Comparison of ENCODE assay signal across 18 cellular contexts in the genomic region with DNA sequence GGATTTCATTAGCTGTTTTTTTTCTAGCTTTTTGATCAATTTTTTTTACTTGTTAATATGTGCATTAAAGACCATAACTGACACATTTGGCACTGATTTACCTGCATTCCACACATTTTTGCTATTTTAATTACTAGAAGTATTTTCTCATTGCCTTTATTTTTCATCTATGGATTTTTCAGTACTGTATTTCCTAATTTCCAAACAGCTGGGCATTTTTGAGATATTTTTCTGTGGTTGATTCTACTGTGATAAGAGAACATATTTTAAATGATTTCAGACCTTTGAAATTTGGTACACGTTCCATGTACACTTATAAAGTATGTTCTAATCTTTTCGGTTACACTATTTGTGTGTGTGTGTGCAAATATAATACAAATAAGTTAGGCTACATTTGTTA.
A peak's percentile ranks its signal among the peaks of the same experiment; 100 is the strongest.
DNase-seq lines count a peak whose midpoint lies in the region; ATAC-seq, FAIRE-seq and TF ChIP-seq lines count a peak whose summit lies in the region.
"Had no signal": no experiment of that assay in that cellular context is flagged by ENCODE, and none has a peak within 500 bp of the region (broad histone marks: within the 10 kb centered on the region; RNA-seq: fewer than 3 reads in every experiment).

No MANE protein-coding gene starts in this region.

- no peak for TF ChIP-seq POLR2A in tibial nerve (IDR thresholded peaks at IDR 0.05)

- no peak for TF ChIP-seq EP300 in tibial nerve (IDR thresholded peaks at IDR 0.05)

- FAIRE-seq in astrocyte (lab: Jason Lieb, UNC) = peak; percentile 45
- FAIRE-seq: H54 had no signal

- peak overlapping the region; percentile 83 for H3K27ac Mint-ChIP-seq in HFFc6
- no peak overlapping the region for H3K27ac Mint-ChIP-seq in astrocyte (ENCODE audit: unreplicated experiment)
- H3K27ac Mint-ChIP-seq in mesothelial cell of epicardium = peak overlapping the region; percentile 67
- H3K27ac Mint-ChIP-seq: CD4-positive, alpha-beta memory T cell had no signal

- no peaks in the 10 kb centered on the region for H4K20me1 ChIP-seq in astrocyte (ENCODE audit: insufficient read depth, low read length)

- H3K4me3 ChIP-seq in astrocyte (ENCODE audit: insufficient read depth, low read depth, low read length) (no peak overlapping the region), tibial nerve (no peak overlapping the region)
- H3K4me3 ChIP-seq: PC-9, SJSA1 had no signal

- no peaks in the 10 kb centered on the region for H3K79me2 ChIP-seq in astrocyte (ENCODE audit: insufficient read depth, low read length)

- peak overlapping the region; percentile 61 for H3K4me3 Mint-ChIP-seq in HFFc6
- no peak overlapping the region for H3K4me3 Mint-ChIP-seq in astrocyte (ENCODE audit: unreplicated experiment)
- H3K4me3 Mint-ChIP-seq in mesothelial cell of epicardium = no peak overlapping the region
- H3K4me3 Mint-ChIP-seq: CD4-positive, alpha-beta memory T cell had no signal

- peaks cover 3% of the 10 kb centered on the region; the same call in 1 of the 2 replicates for H3K27me3 Mint-ChIP-seq in HFFc6 (ENCODE audit: insufficient read depth)
- H3K27me3 Mint-ChIP-seq in astrocyte (ENCODE audit: low read depth, unreplicated experiment) = no peaks in the 10 kb centered on the region
- H3K27me3 Mint-ChIP-seq in mesothelial cell of epicardium (ENCODE audit: low read depth) = no peaks in the 10 kb centered on the region

- H3K9me3 ChIP-seq in astrocyte (ENCODE audit: insufficient read depth, low read depth, low read length) (no peaks in the 10 kb centered on the region), tibial nerve (peaks cover 0 to 5% (median 0%) of the 10 kb centered on the region in 4 donors)
- H3K9me3 ChIP-seq: SJSA1 had no signal

- H3K4me1 ChIP-seq in astrocyte (ENCODE audit: insufficient read depth, low read length) (peaks cover 7% of the 10 kb centered on the region), tibial nerve (peaks cover 0 to 22% (median 3%) of the 10 kb centered on the region in 4 donors)

- no peak overlapping the region for H3K4me2 ChIP-seq in astrocyte (ENCODE audit: low read length)
- H3K4me2 ChIP-seq: PC-9 had no signal

- TF ChIP-seq CTCF in HFFc6 (IDR thresholded peaks at IDR 0.05) (no peak), astrocyte (IDR thresholded peaks at IDR 0.05; ENCODE audit: insufficient read depth, low read depth, low read length) (no peak), mesothelial cell of epicardium (IDR thresholded peaks at IDR 0.05; ENCODE audit: unreplicated experiment) (no peak), tibial nerve (IDR thresholded peaks at IDR 0.05) (no peak)

- no peaks in the 10 kb centered on the region for H3K36me3 Mint-ChIP-seq in HFFc6 (ENCODE audit: low read depth)
- no peaks in the 10 kb centered on the region for H3K36me3 Mint-ChIP-seq in astrocyte (ENCODE audit: low read depth, unreplicated experiment)
- H3K36me3 Mint-ChIP-seq in mesothelial cell of epicardium = no peaks in the 10 kb centered on the region
- H3K36me3 Mint-ChIP-seq: CD4-positive, alpha-beta memory T cell had no signal

- H3K9me3 Mint-ChIP-seq in HFFc6 = no peaks in the 10 kb centered on the region
- no peaks in the 10 kb centered on the region for H3K9me3 Mint-ChIP-seq in astrocyte (ENCODE audit: unreplicated experiment)
- no peaks in the 10 kb centered on the region for H3K9me3 Mint-ChIP-seq in mesothelial cell of epicardium
- H3K9me3 Mint-ChIP-seq: CD4-positive, alpha-beta memory T cell had no signal

- ATAC-seq in left colon = no peak

- DNase-seq in A172 (ENCODE audit: low spot score) (peak; percentile 13), HFFc6 (no peak), astrocyte (ENCODE audit: low read depth) (peak; percentile 57), mesothelial cell of epicardium (ENCODE audit: low spot score in 2 of 2, unreplicated experiment in 2 of 2) (no peak), left colon (no peak), inferior parietal cortex (ENCODE audit: extremely low spot score) (no peak), 8988T (no peak), tibial nerve (ENCODE audit: low spot score in 2 of 2) (no peak)
- DNase-seq: Calu3; CD4-positive, alpha-beta memory T cell; DMS53; NCI-H1417 treated with DMSO at 0.1 percent for 48 hours; NCI-H187 treated with DMSO at 0.1 percent for 48 hours; NCI-H345; NCI-H524 treated with DMSO at 0.1 percent for 48 hours; PC-9 had no signal

- 66 to 72% methylated on average over 2 of the region's 2 CpGs for WGBS in tibial nerve, 2 donors

- no peak overlapping the region for H3K9ac ChIP-seq in astrocyte (ENCODE audit: low read length)

- H2AFZ ChIP-seq in astrocyte (ENCODE audit: low read depth, low read length) = no peak overlapping the region
- H2AFZ ChIP-seq: PC-9 had no signal

- H3K27me3 ChIP-seq in astrocyte (ENCODE audit: insufficient read depth, low read length) (no peaks in the 10 kb centered on the region), tibial nerve (no peaks in the 10 kb centered on the region)
- H3K27me3 ChIP-seq: SJSA1 had no signal

- H3K27ac ChIP-seq in astrocyte (ENCODE audit: low read depth, low read length) (no peak overlapping the region), tibial nerve (no peak overlapping the region)
- H3K27ac ChIP-seq: PC-9 had no signal

- intact Hi-C loops in left colon (cut with DNase I, micrococcal nuclease) = no loop called here

- no peaks in the 10 kb centered on the region for H3K36me3 ChIP-seq in astrocyte (ENCODE audit: insufficient read depth, low read length)
- H3K36me3 ChIP-seq in tibial nerve = peaks cover 0 to 7% (median 0%) of the 10 kb centered on the region in 3 donors
- H3K36me3 ChIP-seq: SJSA1 had no signal

- H3K4me1 Mint-ChIP-seq in HFFc6 (ENCODE audit: low read depth) (peaks cover 38% of the 10 kb centered on the region), astrocyte (ENCODE audit: low read depth, unreplicated experiment) (peaks cover 16% of the 10 kb centered on the region), mesothelial cell of epicardium (peaks cover 22% of the 10 kb centered on the region)
- H3K4me1 Mint-ChIP-seq: CD4-positive, alpha-beta memory T cell had no signal

Comparison
In these comparisons a context has a peak if more than half of its experiments do, and no peak if none do; other contexts are left out.
1. DNase-seq: peak in A172 (single experiment) and astrocyte (single experiment); none in HFFc6 (single experiment), mesothelial cell of epicardium (0 of 2), left colon (0 of 2), inferior parietal cortex (single experiment), 8988T (single experiment) and tibial nerve (0 of 2).